17 cellular contexts compared by ENCODE assay signal in genomic region chr4:58456727-58457384, GRCh38.
"Had no signal": no experiment of that assay in that cellular context is flagged by ENCODE, and none has a peak within 500 bp of the region (broad histone marks: within the 10 kb centered on the region; RNA-seq: fewer than 3 reads in every experiment).

No MANE protein-coding gene starts in this region.

- H3K27me3 ChIP-seq: foreskin keratinocyte, heart left ventricle, left lung, tibial artery had no signal

- H3K4me1 Mint-ChIP-seq: endodermal cell had no signal

- H3K36me3 ChIP-seq: heart left ventricle, left lung, tibial artery had no signal

- H3K27ac Mint-ChIP-seq: endodermal cell; natural killer cell treated with Interleukin-12 subunit alpha and Interleukin-12 subunit beta and Interleukin-15 and Interleukin-18, amount 100 ng/mL, for 72 hours had no signal

- H3K4me3 Mint-ChIP-seq: endodermal cell; natural killer cell treated with Interleukin-12 subunit alpha and Interleukin-12 subunit beta and Interleukin-15 and Interleukin-18, amount 100 ng/mL, for 72 hours had no signal

- DNase-seq: effector CD4-positive, alpha-beta T cell; endodermal cell; erythroblast; foreskin keratinocyte; hypothalamus; islet precursor cell; mesenchymal stem cell; midbrain; small intestine; stimulated activated CD4-positive, alpha-beta T cell treated with anti-CD3 and anti-CD28 coated beads, Interleukin-12 subunit alpha, Interleukin-12 subunit beta, amount 100 ng/mL, for 4 hours; stimulated activated naive CD4-positive, alpha-beta T cell treated with Interleukin-2 at 50 U/mL for 16 hours; tibial artery had no signal

- H3K4me1 ChIP-seq: foreskin keratinocyte, heart left ventricle, left lung, tibial artery had no signal

- H3K36me3 Mint-ChIP-seq: natural killer cell treated with Interleukin-12 subunit alpha and Interleukin-12 subunit beta and Interleukin-15 and Interleukin-18, amount 100 ng/mL, for 72 hours had no signal

- H3K4me3 ChIP-seq: coronary artery, heart left ventricle, left lung, lung, tibial artery had no signal

- H3K27ac ChIP-seq: coronary artery, foreskin keratinocyte, heart left ventricle, left lung, tibial artery had no signal

- H3K27me3 Mint-ChIP-seq: natural killer cell treated with Interleukin-12 subunit alpha and Interleukin-12 subunit beta and Interleukin-15 and Interleukin-18, amount 100 ng/mL, for 72 hours had no signal

- ATAC-seq: foreskin keratinocyte; left lung; natural killer cell treated with Interleukin-12 subunit alpha and Interleukin-12 subunit beta and Interleukin-15 and Interleukin-18, amount 100 ng/mL, for 72 hours had no signal

- H3K9me3 ChIP-seq: heart left ventricle, tibial artery had no signal
